18 cellular contexts compared by ENCODE assay signal in the genomic region with DNA sequence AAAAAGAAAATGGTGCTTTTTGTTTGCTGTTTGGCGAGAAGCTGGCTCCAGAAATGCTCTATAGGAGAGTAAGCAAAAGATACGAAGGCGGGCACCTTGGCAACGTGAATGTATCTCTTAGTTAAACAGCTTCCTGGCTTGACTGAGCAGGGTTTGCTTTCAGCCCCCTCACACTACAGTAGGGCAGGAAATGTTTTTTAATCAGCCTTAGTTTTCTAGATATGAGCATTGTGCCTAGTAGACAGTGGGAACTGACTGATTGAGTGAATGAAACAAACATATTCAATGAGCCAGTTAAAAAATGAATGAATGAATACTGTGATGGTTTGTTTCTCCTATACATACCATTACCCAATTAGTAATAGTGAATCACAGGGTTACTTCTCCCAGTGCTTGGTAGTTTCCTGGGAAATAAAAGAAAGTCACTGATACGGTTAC. TPM values are rescaled to one million over a fixed set of nuclear protein-coding genes. Genes with fewer than 3 reads are reported as not detected.
DNase-seq lines count a peak whose midpoint lies in the region; ATAC-seq, FAIRE-seq and TF ChIP-seq lines count a peak whose summit lies in the region.
"Had no signal": no experiment of that assay in that cellular context is flagged by ENCODE, and none has a peak within 500 bp of the region (broad histone marks: within the 10 kb centered on the region; RNA-seq: fewer than 3 reads in every experiment).

No MANE protein-coding gene starts in this region.

- TF ChIP-seq CTCF in AG04450 (IDR thresholded peaks at IDR 0.05; ENCODE audit: low read depth, low read length): no peak
- TF ChIP-seq CTCF in GM12878 (IDR thresholded peaks at IDR 0.05 in 2 of 3, conservative IDR thresholded peaks at IDR 0.05 in 1 of 3; ENCODE audit: control insufficient read depth in 2 of 3, extremely low read depth in 1 of 3, insufficient read depth in 1 of 3, low read depth in 3 of 3, low read length in 3 of 3): no peak
- TF ChIP-seq CTCF in hepatocyte (IDR thresholded peaks at IDR 0.05; ENCODE audit: poor library complexity): no peak

- no peak overlapping the region for H3K4me2 ChIP-seq in GM12878 (ENCODE audit: control insufficient read depth, insufficient read depth)
- H3K4me2 ChIP-seq in hepatocyte: no peak overlapping the region
- H3K4me2 ChIP-seq: BLaER1 had no signal

- ATAC-seq in GM12878: peak; percentile 57
- no peak for ATAC-seq in GM21526 (IDR thresholded peaks at IDR 0.05; ENCODE audit: low FRiP score, unreplicated experiment)
- no peak for ATAC-seq in GM21367 (IDR thresholded peaks at IDR 0.05; ENCODE audit: unreplicated experiment)
- ATAC-seq: heart left ventricle, left cardiac atrium, T-cell, WTC11 had no signal

- TF ChIP-seq EP300 in GM12878 (IDR thresholded peaks at IDR 0.05; ENCODE audit: borderline replicate concordance in 1 of 2, control insufficient read depth in 1 of 2, low read depth in 2 of 2, low read length in 2 of 2): no peak

- H3K36me3 ChIP-seq in GM12878 (ENCODE audit: control insufficient read depth in 2 of 2, insufficient read depth in 2 of 2, low read length in 1 of 2) (no peaks in the 10 kb centered on the region), hepatocyte (replicated peaks; ENCODE audit: insufficient read depth, low read depth) (no peaks in the 10 kb centered on the region)
- H3K36me3 ChIP-seq: heart left ventricle, ovary had no signal

- intact Hi-C loops in GM12878 (cut with micrococcal nuclease; ENCODE audit: unreplicated experiment): no loop called here

- in situ Hi-C loops in GM12878 (cut with MboI): no loop called here

- peaks cover 7% of the 10 kb centered on the region for H3K9me3 ChIP-seq in AG04450 (ENCODE audit: control insufficient read depth, insufficient read depth, low read length)
- no peaks in the 10 kb centered on the region; the same call in 2 of the 3 replicates for H3K9me3 ChIP-seq in GM12878 (replicated peaks; ENCODE audit: control insufficient read depth, insufficient read depth, low read length)
- no peaks in the 10 kb centered on the region for H3K9me3 ChIP-seq in hepatocyte (ENCODE audit: low read depth)
- H3K9me3 ChIP-seq: ovary had no signal

- no peak for TF ChIP-seq POLR2A in GM12878 (IDR thresholded peaks at IDR 0.05; ENCODE audit: low read depth, low read length)

- H3K4me1 ChIP-seq in GM12878 (ENCODE audit: control insufficient read depth, insufficient read depth, low read length) (no peaks in the 10 kb centered on the region), hepatocyte (ENCODE audit: insufficient read depth) (peaks cover 12% of the 10 kb centered on the region)

- no peaks in the 10 kb centered on the region for H3K9me2 ChIP-seq in hepatocyte (replicated peaks; ENCODE audit: insufficient read depth)

- DNase-seq in AG04450 (ENCODE audit: low read depth, low spot score) (no peak), HT1080 (ENCODE audit: low read depth) (peak; percentile 75), GM12878 (ENCODE audit: low read depth, low spot score) (no peak), kidney glomerular epithelial cell (lab: John Stamatoyannopoulos, UW) (peak; percentile 57), hepatocyte (ENCODE audit: low spot score) (no peak)
- DNase-seq in activated CD8-positive, alpha-beta memory T cell treated with anti-CD3 and anti-CD28 coated beads, Interleukin-2, amount 50 U/mL, for 48 hours: no peak
- DNase-seq: central memory CD4-positive, alpha-beta T cell; DND-41; heart left ventricle; left cardiac atrium; MV-4-11; ovary; T-cell had no signal

- CTCF ChIA-PET in AG04450 (lab: Charles Lee): no interaction called here
- CTCF ChIA-PET in GM12878 (lab: Yijun Ruan, JAX): no interaction called here

- H4K20me1 ChIP-seq in GM12878 (ENCODE audit: control insufficient read depth, insufficient read depth) (no peaks in the 10 kb centered on the region), hepatocyte (ENCODE audit: insufficient read depth, poor library complexity, severe bottlenecking) (no peaks in the 10 kb centered on the region)
- H4K20me1 ChIP-seq: BLaER1 had no signal

- H2AFZ ChIP-seq in GM12878 (ENCODE audit: control insufficient read depth, low read depth, low read length) (no peak overlapping the region), hepatocyte (no peak overlapping the region)

- SMC1A ChIA-PET in GM12878 (lab: Charles Lee; ENCODE audit: uncharacterized antibody, unreplicated experiment): interaction anchor here (0.8 to 2.9 kb wide), 6 partner anchors 14 to 92 kb away, joined by 3 to 9 read pairs (median 3); no protein-coding TSS in a partner anchor

- H3K27me3 ChIP-seq in AG04450 (ENCODE audit: control insufficient read depth, insufficient read depth, low read length) (no peaks in the 10 kb centered on the region), GM12878 (replicated peaks in 1 of 2; ENCODE audit: control insufficient read depth in 2 of 2, insufficient read depth in 2 of 2, low read length in 1 of 2) (no peaks in the 10 kb centered on the region), hepatocyte (no peaks in the 10 kb centered on the region)
- H3K27me3 ChIP-seq: BLaER1, heart left ventricle, ovary had no signal

- 8% methylated on average over 5 of the region's 5 CpGs for WGBS in GM12878 (ENCODE audit: insufficient coverage, insufficient replicate concordance, low lambda C conversion rate, missing lambda C conversion rate)
- 86% methylated on average over 5 of the region's 5 CpGs for WGBS in hepatocyte (ENCODE audit: low lambda C conversion rate, missing lambda C conversion rate)

- no TSS peak for BruUV-seq in GM12878 (replicated peaks; lab: Mats Ljungman, UMichigan)

- peak overlapping the region; percentile 48 for H3K27ac ChIP-seq in AG04450 (ENCODE audit: low read depth, low read length)
- H3K27ac ChIP-seq in GM12878 (ENCODE audit: control insufficient read depth, insufficient read depth): no peak overlapping the region
- no peak overlapping the region for H3K27ac ChIP-seq in hepatocyte
- H3K27ac ChIP-seq: BLaER1, ovary had no signal

- POLR2A ChIA-PET in AG04450 (lab: Yijun Ruan, JAX): interaction anchor here (0.7 kb wide), 1 partner anchor 19 kb away, joined by 3 read pairs; no protein-coding TSS in a partner anchor
- POLR2A ChIA-PET in GM12878 (lab: Charles Lee): no interaction called here

- RAD21 ChIA-PET in GM12878 (lab: Charles Lee; ENCODE audit: unreplicated experiment): no interaction called here

- H3K4me3 ChIP-seq in AG04450 (ENCODE audit: low read depth, low read length) (no peak overlapping the region), GM12878 (no peak overlapping the region), hepatocyte (no peak overlapping the region)
- H3K4me3 ChIP-seq: BLaER1, heart left ventricle, ovary had no signal

- TF ChIP-seq RAD21 in GM12878 (IDR thresholded peaks at IDR 0.05; ENCODE audit: insufficient read depth, low read depth, low read length): no peak

- FAIRE-seq in GM12878 (lab: Jason Lieb, UNC): no peak
- FAIRE-seq: GM12891 had no signal

- H3K9ac ChIP-seq in GM12878 (ENCODE audit: control insufficient read depth, insufficient read depth, low read length): no peak overlapping the region
- H3K9ac ChIP-seq: BLaER1 had no signal

- H3K79me2 ChIP-seq in GM12878 (ENCODE audit: control insufficient read depth, insufficient read depth, low read length) (no peaks in the 10 kb centered on the region), hepatocyte (peaks cover 34% of the 10 kb centered on the region)

TF ChIP-seq in GM12878, 131 proteins besides CTCF, POLR2A, EP300 and RAD21:
- TF ChIP-seq, protein P1, sequence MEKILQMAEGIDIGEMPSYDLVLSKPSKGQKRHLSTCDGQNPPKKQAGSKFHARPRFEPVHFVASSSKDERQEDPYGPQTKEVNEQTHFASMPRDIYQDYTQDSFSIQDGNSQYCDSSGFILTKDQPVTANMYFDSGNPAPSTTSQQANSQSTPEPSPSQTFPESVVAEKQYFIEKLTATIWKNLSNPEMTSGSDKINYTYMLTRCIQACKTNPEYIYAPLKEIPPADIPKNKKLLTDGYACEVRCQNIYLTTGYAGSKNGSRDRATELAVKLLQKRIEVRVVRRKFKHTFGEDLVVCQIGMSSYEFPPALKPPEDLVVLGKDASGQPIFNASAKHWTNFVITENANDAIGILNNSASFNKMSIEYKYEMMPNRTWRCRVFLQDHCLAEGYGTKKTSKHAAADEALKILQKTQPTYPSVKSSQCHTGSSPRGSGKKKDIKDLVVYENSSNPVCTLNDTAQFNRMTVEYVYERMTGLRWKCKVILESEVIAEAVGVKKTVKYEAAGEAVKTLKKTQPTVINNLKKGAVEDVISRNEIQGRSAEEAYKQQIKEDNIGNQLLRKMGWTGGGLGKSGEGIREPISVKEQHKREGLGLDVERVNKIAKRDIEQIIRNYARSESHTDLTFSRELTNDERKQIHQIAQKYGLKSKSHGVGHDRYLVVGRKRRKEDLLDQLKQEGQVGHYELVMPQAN (conservative IDR thresholded peaks at IDR 0.05): no peak
- peak; percentile 84 for TF ChIP-seq ZNF24 (IDR thresholded peaks at IDR 0.05)

RNA-seq across cellular contexts. Expression of a gene that starts 19.9 kb away (rescaled TPM):
- polyA plus RNA-seq in AG04450 (2011; rRNA removed) (56.0 and 74.4 TPM in 2 replicates), GM12878 (2011; rRNA removed) (2.0 and 3.0 TPM in 2 replicates), GM12878 (2014; fragmentation: Illumina TruSeq; extraction: Trizol) (not detected in 2 replicates), GM12878 (2014; fragmentation: Nextera tagmentation; extraction: Ambion mirVana) (not detected), GM12878 (2014; rRNA removed) (not detected in 2 replicates), GM12878 (2016; fragmentation: Nextera tagmentation; extraction: Ambion mirVana) (under 1 TPM in 1 of 2 experiments, not detected in 1; 0.10 TPM), hepatocyte (8.7 and 13.5 TPM in 2 replicates)
- 41.6 and 44.6 TPM in 2 replicates for polyA minus RNA-seq in AG04450 (2011; rRNA and poly(A)+ RNA removed)
- total RNA-seq in HT1080 (2014; rRNA removed; shearing (Covaris generic)): 8.2 and 8.4 TPM in 2 replicates
- 14.3 and 18.6 TPM in 2 replicates for polyA plus RNA-seq in HT1080 (2015; cell fraction: cytosol; rRNA removed)
- 17.6 and 18.1 TPM in 2 replicates for polyA plus RNA-seq in HT1080 (2015; cell fraction: nucleus; rRNA removed)
- 1.9 and 2.3 TPM in 2 replicates for total RNA-seq in GM12878 (2013; cell fraction: nucleolus; rRNA removed)
- total RNA-seq in GM12878 (2014; rRNA removed) (not detected in 2 replicates), GM12878 (2014; rRNA removed; fragmentation: Illumina TruSeq; extraction: Trizol) (not detected in 2 replicates), GM12878 (2021) (0.15 TPM in 1 of 2 replicates, not detected in the other), hepatocyte (6.5 and 8.1 TPM in 2 replicates)
- polyA plus RNA-seq in GM12878 (2011; ENCODE audit: low read depth): not detected
- 1.2 and 1.3 TPM in 2 replicates for polyA plus RNA-seq in GM12878 (2011; cell fraction: cytosol; rRNA removed)
- polyA plus RNA-seq in GM12878 (2011; cell fraction: nucleus; rRNA removed): 0.67 and 1.2 TPM in 2 replicates
- 0.10 TPM in 1 of 2 replicates, not detected in the other for polyA plus RNA-seq in GM12878 (2012)
- 2.0 and 2.1 TPM in 2 replicates for polyA minus RNA-seq in GM12878 (2011; rRNA and poly(A)+ RNA removed)
- 1.0 and 2.1 TPM in 2 replicates for polyA minus RNA-seq in GM12878 (2011; cell fraction: cytosol; rRNA and poly(A)+ RNA removed)
- 0.73 and 1.2 TPM in 2 replicates for polyA minus RNA-seq in GM12878 (2011; cell fraction: nucleus; rRNA and poly(A)+ RNA removed)

Comparison
In these comparisons a context has a peak if more than half of its experiments do, and no peak if none do; other contexts are left out.
1. DNase-seq: peak in HT1080 (single experiment) and kidney glomerular epithelial cell (single experiment); none in AG04450 (single experiment), GM12878 (single experiment), hepatocyte (single experiment) and activated CD8-positive, alpha-beta memory T cell treated with anti-CD3 and anti-CD28 coated beads, Interleukin-2, amount 50 U/mL, for 48 hours (single experiment).